ENCODE assay signal across 21 cellular contexts in the genomic region with DNA sequence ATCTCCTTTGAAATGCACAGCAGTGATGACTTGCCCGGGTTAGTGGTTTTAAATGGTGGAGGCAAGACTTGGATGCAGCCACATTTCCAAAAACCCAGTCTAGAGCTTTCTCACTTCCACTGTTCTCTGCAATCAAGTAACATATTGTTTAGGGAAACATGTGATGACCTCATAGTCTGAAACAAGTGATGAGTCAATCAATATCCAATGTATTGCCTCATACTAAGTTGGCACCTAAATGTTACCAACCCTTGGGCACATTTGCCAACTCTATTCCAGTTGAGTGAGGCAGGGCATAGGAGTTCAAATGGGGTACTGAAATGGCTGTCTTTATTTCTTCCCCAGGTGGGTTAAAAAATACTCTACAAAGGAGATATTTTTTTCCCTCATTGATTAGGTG.
DNase-seq lines count a peak whose midpoint lies in the region; ATAC-seq, FAIRE-seq and TF ChIP-seq lines count a peak whose summit lies in the region.
"Had no signal": no experiment of that assay in that cellular context is flagged by ENCODE, and none has a peak within 500 bp of the region (broad histone marks: within the 10 kb centered on the region; RNA-seq: fewer than 3 reads in every experiment).

No MANE protein-coding gene starts in this region.

- no peaks in the 10 kb centered on the region for H3K36me3 ChIP-seq in breast epithelium
- H3K36me3 ChIP-seq: HAP-1 had no signal

- no peak overlapping the region for H3K4me3 ChIP-seq in breast epithelium
- H3K4me3 ChIP-seq in epithelial cell of esophagus (ENCODE audit: low read length): no peak overlapping the region
- H3K4me3 ChIP-seq in coronary artery: no peak overlapping the region
- H3K4me3 ChIP-seq: A549, GM23248, HAP-1 had no signal

- ATAC-seq in activated T-helper 17 cell treated with anti-CD3 and anti-CD28 coated beads, Interleukin-2, amount 50 U/mL, for 72 hours (replicated peaks): peak; percentile 32
- peak; percentile 74 for ATAC-seq in foreskin keratinocyte
- ATAC-seq: A549 had no signal

- H3K4me1 Mint-ChIP-seq in MCF 10A (ENCODE audit: insufficient read depth, unreplicated experiment): peaks cover 5% of the 10 kb centered on the region
- H3K4me1 Mint-ChIP-seq in activated T-helper 17 cell treated with anti-CD3 and anti-CD28 coated beads, Interleukin-2, amount 50 U/mL, for 72 hours: no peaks in the 10 kb centered on the region

- H3K27me3 Mint-ChIP-seq in MCF 10A (ENCODE audit: insufficient read depth, unreplicated experiment): no peaks in the 10 kb centered on the region
- H3K27me3 Mint-ChIP-seq in activated T-helper 17 cell treated with anti-CD3 and anti-CD28 coated beads, Interleukin-2, amount 50 U/mL, for 72 hours: no peaks in the 10 kb centered on the region
- H3K27me3 Mint-ChIP-seq: CD4-positive, alpha-beta T cell had no signal

- H3K9me3 Mint-ChIP-seq in MCF 10A (ENCODE audit: unreplicated experiment): no peaks in the 10 kb centered on the region
- no peaks in the 10 kb centered on the region for H3K9me3 Mint-ChIP-seq in activated T-helper 17 cell treated with anti-CD3 and anti-CD28 coated beads, Interleukin-2, amount 50 U/mL, for 72 hours
- H3K9me3 Mint-ChIP-seq: CD4-positive, alpha-beta T cell had no signal

- no peak for TF ChIP-seq CTCF in MCF 10A (IDR thresholded peaks at IDR 0.05; ENCODE audit: unreplicated experiment)
- no peak for TF ChIP-seq CTCF in breast epithelium (IDR thresholded peaks at IDR 0.05)
- TF ChIP-seq CTCF in epithelial cell of esophagus (IDR thresholded peaks at IDR 0.05; ENCODE audit: insufficient read depth, low read depth, low read length, missing control alignments): no peak
- TF ChIP-seq CTCF in foreskin keratinocyte (conservative IDR thresholded peaks at IDR 0.05): no peak
- TF ChIP-seq CTCF in coronary artery (IDR thresholded peaks at IDR 0.05): no peak

- H3K27me3 ChIP-seq in breast epithelium (no peaks in the 10 kb centered on the region), foreskin keratinocyte (no peaks in the 10 kb centered on the region)

- FAIRE-seq in urothelium cell line (lab: Jason Lieb, UNC): no peak
- FAIRE-seq: A549, D721Med, GM12892, GM18507 had no signal

- intact Hi-C loops in MCF 10A (cut with micrococcal nuclease) (no loop called here), breast epithelium (cut with DNase I; ENCODE audit: low total_unique reads) (no loop called here)

- TF ChIP-seq POLR2A in breast epithelium (IDR thresholded peaks at IDR 0.05): no peak

- BruUV-seq in MCF 10A (replicated peaks; lab: Mats Ljungman, UMichigan): no TSS peak

- no peaks in the 10 kb centered on the region for H3K4me1 ChIP-seq in breast epithelium
- H3K4me1 ChIP-seq in foreskin keratinocyte: no peaks in the 10 kb centered on the region
- H3K4me1 ChIP-seq: A549, Caco-2, HAP-1 had no signal

- no peaks in the 10 kb centered on the region for H3K36me3 Mint-ChIP-seq in MCF 10A (ENCODE audit: insufficient read depth, unreplicated experiment)
- H3K36me3 Mint-ChIP-seq in activated T-helper 17 cell treated with anti-CD3 and anti-CD28 coated beads, Interleukin-2, amount 50 U/mL, for 72 hours (ENCODE audit: low read depth): no peaks in the 10 kb centered on the region

- CTCF ChIA-PET in MCF 10A (lab: Yijun Ruan, JAX): interaction anchor here (0.6 kb wide), 1 partner anchor 1362 kb away, joined by 3 read pairs; no protein-coding TSS in a partner anchor

- H3K27ac ChIP-seq in breast epithelium (no peak overlapping the region), foreskin keratinocyte (peak overlapping the region; percentile 33), coronary artery (no peak overlapping the region)
- H3K27ac ChIP-seq: 22Rv1, A549, C4-2B, GM23248 had no signal

- DNase-seq in MCF 10A (ENCODE audit: unreplicated experiment) (peak; percentile 68), breast epithelium (ENCODE audit: low spot score in 2 of 2) (no peak), epithelial cell of esophagus (ENCODE audit: low read depth) (peak; percentile 48), foreskin keratinocyte (peak in 1 of 2 donors; percentile 53), coronary artery (ENCODE audit: low spot score) (no peak), urothelium cell line (ENCODE audit: low spot score) (no peak)
- DNase-seq in stimulated activated CD4-positive, alpha-beta T cell treated with anti-CD3 and anti-CD28 coated beads, Interleukin-1b, Interleukin-23, amount 100 ng/mL, for 48 hours: no peak
- DNase-seq: AML-193; Caco-2; CD4-positive, alpha-beta T cell; DMS79; GDM1; GM23248 had no signal

- H3K27ac Mint-ChIP-seq in MCF 10A (ENCODE audit: low read depth, unreplicated experiment): no peak overlapping the region
- H3K27ac Mint-ChIP-seq in activated T-helper 17 cell treated with anti-CD3 and anti-CD28 coated beads, Interleukin-2, amount 50 U/mL, for 72 hours: no peak overlapping the region
- H3K27ac Mint-ChIP-seq: CD4-positive, alpha-beta T cell had no signal

- H3K4me3 Mint-ChIP-seq in MCF 10A (ENCODE audit: unreplicated experiment): no peak overlapping the region
- H3K4me3 Mint-ChIP-seq in activated T-helper 17 cell treated with anti-CD3 and anti-CD28 coated beads, Interleukin-2, amount 50 U/mL, for 72 hours: no peak overlapping the region
- H3K4me3 Mint-ChIP-seq: CD4-positive, alpha-beta T cell had no signal

- H3K9me3 ChIP-seq in breast epithelium: no peaks in the 10 kb centered on the region
- H3K9me3 ChIP-seq: A549, Caco-2, HAP-1 had no signal

- POLR2A ChIA-PET in MCF 10A (lab: Yijun Ruan, JAX): interaction anchor here (1.3 to 1.5 kb wide), 3 partner anchors 14 to 24 kb away, joined by 4 read pairs; no protein-coding TSS in a partner anchor

Comparison
In these comparisons a context has a peak if more than half of its experiments do, and no peak if none do; other contexts are left out.
1. DNase-seq: peak in MCF 10A (single experiment) and epithelial cell of esophagus (single experiment); none in breast epithelium (0 of 2), coronary artery (single experiment), stimulated activated CD4-positive, alpha-beta T cell treated with anti-CD3 and anti-CD28 coated beads, Interleukin-1b, Interleukin-23, amount 100 ng/mL, for 48 hours (single experiment) and urothelium cell line (single experiment).